In genomic region chr5:132369471-132370240, GRCh38 we compare ENCODE assay signal across 8 cellular contexts. TPM values are rescaled to one million over a fixed set of nuclear protein-coding genes. Genes with fewer than 3 reads are reported as not detected.
DNase-seq lines count a peak whose midpoint lies in the region; ATAC-seq lines count a peak whose summit lies in the region.

Gene SLC22A5, plus strand, starts transcription at chr5:132369710. Its CDS starts 263 bp downstream, at chr5:132369973.

- peak within 1 kb of the TSS; percentile 50 for H3K27ac ChIP-seq in BLaER1
- H3K27ac ChIP-seq in esophagus (ENCODE audit: low read depth in 2 of 2, low read length in 1 of 2) = peak within 1 kb of the TSS; percentile 86 to 87

- peaks cover 21% of the 10 kb centered on the region for H3K4me1 Mint-ChIP-seq in stimulated activated effector memory CD8-positive, alpha-beta T cell treated with anti-CD3 and anti-CD28 coated beads, Interleukin-12 subunit alpha, Interleukin-12 subunit beta, amount 100 ng/mL, for 72 hours

- peak within 1 kb of the TSS; percentile 79 for H3K9ac ChIP-seq in BLaER1

- H3K4me3 Mint-ChIP-seq in stimulated activated effector memory CD8-positive, alpha-beta T cell treated with anti-CD3 and anti-CD28 coated beads, Interleukin-12 subunit alpha, Interleukin-12 subunit beta, amount 100 ng/mL, for 72 hours = peak within 1 kb of the TSS; percentile 66

- H3K36me3 Mint-ChIP-seq in stimulated activated effector memory CD8-positive, alpha-beta T cell treated with anti-CD3 and anti-CD28 coated beads, Interleukin-12 subunit alpha, Interleukin-12 subunit beta, amount 100 ng/mL, for 72 hours = peaks cover 7% of the 10 kb centered on the region

- WGBS in esophagus, 2 donors = 0 to 1% methylated on average over 90 to 93 of the region's 93 CpGs

- peaks cover 30% of the 10 kb centered on the region for H3K4me1 ChIP-seq in BLaER1
- H3K4me1 ChIP-seq in esophagus (ENCODE audit: control insufficient read depth in 2 of 2, insufficient read depth in 2 of 2, low read length in 1 of 2) = peaks cover 7 to 8% of the 10 kb centered on the region in 2 donors

- H3K27me3 ChIP-seq in BLaER1 (no peaks in the 10 kb centered on the region), esophagus (ENCODE audit: control insufficient read depth in 1 of 2, insufficient read depth in 2 of 2, low read length in 2 of 2) (no peaks in the 10 kb centered on the region)

- peak within 1 kb of the TSS; percentile 97 for H3K4me2 ChIP-seq in BLaER1

- peak within 1 kb of the TSS; percentile 63 for H3K27ac Mint-ChIP-seq in stimulated activated effector memory CD8-positive, alpha-beta T cell treated with anti-CD3 and anti-CD28 coated beads, Interleukin-12 subunit alpha, Interleukin-12 subunit beta, amount 100 ng/mL, for 72 hours

- peak within 1 kb of the TSS; percentile 75 for H3K4me3 ChIP-seq in BLaER1
- peak within 1 kb of the TSS; percentile 65 to 91 for H3K4me3 ChIP-seq in esophagus (ENCODE audit: low read depth in 1 of 2, low read length in 2 of 2)

- H3K36me3 ChIP-seq in BLaER1 = no peaks in the 10 kb centered on the region
- H3K36me3 ChIP-seq in esophagus (ENCODE audit: control insufficient read depth in 2 of 2, insufficient read depth in 2 of 2, low read length in 1 of 2) = no peaks in the 10 kb centered on the region

- peak; percentile 74 for ATAC-seq in GM19043 (IDR thresholded peaks at IDR 0.05; ENCODE audit: low read depth, unreplicated experiment)
- ATAC-seq in HG03196 (IDR thresholded peaks at IDR 0.05; ENCODE audit: unreplicated experiment) = peak; percentile 89
- ATAC-seq in stimulated activated effector memory CD8-positive, alpha-beta T cell treated with anti-CD3 and anti-CD28 coated beads, Interleukin-12 subunit alpha, Interleukin-12 subunit beta, amount 100 ng/mL, for 72 hours = peak; percentile 95

- no peaks in the 10 kb centered on the region; the same call in 1 of the 2 replicates for H4K20me1 ChIP-seq in BLaER1

- no peaks in the 10 kb centered on the region for H3K9me3 Mint-ChIP-seq in stimulated activated effector memory CD8-positive, alpha-beta T cell treated with anti-CD3 and anti-CD28 coated beads, Interleukin-12 subunit alpha, Interleukin-12 subunit beta, amount 100 ng/mL, for 72 hours

- no peaks in the 10 kb centered on the region for H3K9me3 ChIP-seq in BLaER1
- no peaks in the 10 kb centered on the region for H3K9me3 ChIP-seq in esophagus (ENCODE audit: control insufficient read depth in 2 of 2, insufficient read depth in 1 of 2, low read depth in 1 of 2, low read length in 1 of 2)

- DNase-seq in NOMO-1 treated with DMSO at 0.1 percent for 48 hours (lab: John Stamatoyannopoulos, UW; ENCODE audit: unreplicated experiment) = peak; percentile 60
- DNase-seq in activated T-cell treated with anti-CD3 and anti-CD28 coated beads for 48 hours (ENCODE audit: low read depth) = peak; percentile 72
- DNase-seq in myocyte (ENCODE audit: low read depth) = peak; percentile 69
- peak; percentile 67 to 87 for DNase-seq in stimulated activated effector memory CD8-positive, alpha-beta T cell treated with anti-CD3 and anti-CD28 coated beads, Interleukin-12 subunit alpha, Interleukin-12 subunit beta, amount 100 ng/mL, for 72 hours (ENCODE audit: low spot score in 2 of 2)

RNA-seq across cellular contexts. Expression of gene SLC22A5, which starts in this region (rescaled TPM):
- 1 to 10 TPM; 3.0 to 4.1 TPM for polyA plus RNA-seq in esophagus
- total RNA-seq in myocyte = 4.8 and 13.4 TPM in 2 replicates
- 13.1 TPM for polyA plus RNA-seq in myocyte (2012)

Comparison
In these comparisons a context has a peak if more than half of its experiments do, and no peak if none do; other contexts are left out.
1. Peak in every context shown above with its lines: DNase-seq, ATAC-seq, H3K4me3 ChIP-seq and H3K27ac ChIP-seq.